In the genomic region with DNA sequence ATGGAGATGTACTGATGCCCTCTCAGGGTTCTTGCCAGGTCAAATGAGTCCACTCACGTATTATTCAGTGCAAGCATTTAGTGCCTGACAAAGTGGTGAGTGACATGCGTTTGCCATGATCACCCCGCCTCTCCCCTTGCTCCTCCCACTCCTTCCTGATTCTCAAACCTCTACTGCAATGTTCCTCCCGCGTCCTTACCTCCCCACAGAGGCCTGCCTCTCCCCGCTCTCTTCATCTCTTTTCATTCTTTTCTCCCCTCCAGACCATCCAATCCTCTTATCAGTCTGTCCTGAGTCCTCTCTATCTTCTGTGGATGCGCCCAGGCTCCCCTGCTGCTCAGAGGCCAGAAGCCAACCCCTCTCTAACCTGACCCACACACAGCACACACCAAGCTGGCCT, we compare ENCODE assay signal across 1 cellular context.
TF ChIP-seq lines count a peak whose summit lies in the region.

No MANE protein-coding gene starts in this region.

TF ChIP-seq in K562, 482 proteins besides CTCF, POLR2A, EP300 and RAD21 (continued from another document and continues in another):
- no peak for TF ChIP-seq ZBTB43 (CRISPR knock-in tag; IDR thresholded peaks at IDR 0.05)
- TF ChIP-seq, protein P1, sequence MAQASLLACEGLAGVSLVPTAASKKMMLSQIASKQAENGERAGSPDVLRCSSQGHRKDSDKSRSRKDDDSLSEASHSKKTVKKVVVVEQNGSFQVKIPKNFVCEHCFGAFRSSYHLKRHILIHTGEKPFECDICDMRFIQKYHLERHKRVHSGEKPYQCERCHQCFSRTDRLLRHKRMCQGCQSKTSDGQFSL (CRISPR knock-in tag; IDR thresholded peaks at IDR 0.05): no peak
- TF ChIP-seq, protein P1 (tag; IDR thresholded peaks at IDR 0.05): no peak
- peak; percentile 53 for TF ChIP-seq CBFA2T2 (conservative IDR thresholded peaks at IDR 0.05)
- no peak for TF ChIP-seq ZNF324 (CRISPR knock-in tag; IDR thresholded peaks at IDR 0.05)
- TF ChIP-seq CBX3 (IDR thresholded peaks at IDR 0.05; ENCODE audit: borderline replicate concordance in 1 of 2, low read length in 2 of 2): no peak
- peak; percentile 61 for TF ChIP-seq POLR2B (IDR thresholded peaks at IDR 0.05; ENCODE audit: low read depth, partially characterized antibody)
- TF ChIP-seq GABPB1 (CRISPR knock-in tag; IDR thresholded peaks at IDR 0.05): no peak
- peak; percentile 96 for TF ChIP-seq PKNOX1 (IDR thresholded peaks at IDR 0.05)
- TF ChIP-seq XRCC3 (IDR thresholded peaks at IDR 0.05): no peak
- TF ChIP-seq, protein P2, sequence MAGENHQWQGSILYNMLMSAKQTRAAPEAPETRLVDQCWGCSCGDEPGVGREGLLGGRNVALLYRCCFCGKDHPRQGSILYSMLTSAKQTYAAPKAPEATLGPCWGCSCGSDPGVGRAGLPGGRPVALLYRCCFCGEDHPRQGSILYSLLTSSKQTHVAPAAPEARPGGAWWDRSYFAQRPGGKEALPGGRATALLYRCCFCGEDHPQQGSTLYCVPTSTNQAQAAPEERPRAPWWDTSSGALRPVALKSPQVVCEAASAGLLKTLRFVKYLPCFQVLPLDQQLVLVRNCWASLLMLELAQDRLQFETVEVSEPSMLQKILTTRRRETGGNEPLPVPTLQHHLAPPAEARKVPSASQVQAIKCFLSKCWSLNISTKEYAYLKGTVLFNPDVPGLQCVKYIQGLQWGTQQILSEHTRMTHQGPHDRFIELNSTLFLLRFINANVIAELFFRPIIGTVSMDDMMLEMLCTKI (IDR thresholded peaks at IDR 0.05; ENCODE audit: partially characterized antibody): no peak
- TF ChIP-seq FOXM1 (IDR thresholded peaks at IDR 0.05; ENCODE audit: low read depth): no peak
- TF ChIP-seq FOXM1 (CRISPR knock-in tag; IDR thresholded peaks at IDR 0.05; ENCODE audit: low read depth): no peak
- no peak for TF ChIP-seq JUN (IDR thresholded peaks at IDR 0.05; ENCODE audit: borderline replicate concordance, low read depth, low read length)
- TF ChIP-seq JUN (CRISPR knock-in tag; IDR thresholded peaks at IDR 0.05; ENCODE audit: borderline replicate concordance): no peak
- no peak for TF ChIP-seq ZNF143 (CRISPR knock-in tag; IDR thresholded peaks at IDR 0.05)
- TF ChIP-seq ERF (CRISPR knock-in tag; IDR thresholded peaks at IDR 0.05): no peak
- no peak for TF ChIP-seq FOXJ2 (tag; IDR thresholded peaks at IDR 0.05)
- TF ChIP-seq HDAC1 (IDR thresholded peaks at IDR 0.05): peak in 1 of 2 experiments; percentile 43; a peak in 2 of 4 replicates
- TF ChIP-seq, protein P3, sequence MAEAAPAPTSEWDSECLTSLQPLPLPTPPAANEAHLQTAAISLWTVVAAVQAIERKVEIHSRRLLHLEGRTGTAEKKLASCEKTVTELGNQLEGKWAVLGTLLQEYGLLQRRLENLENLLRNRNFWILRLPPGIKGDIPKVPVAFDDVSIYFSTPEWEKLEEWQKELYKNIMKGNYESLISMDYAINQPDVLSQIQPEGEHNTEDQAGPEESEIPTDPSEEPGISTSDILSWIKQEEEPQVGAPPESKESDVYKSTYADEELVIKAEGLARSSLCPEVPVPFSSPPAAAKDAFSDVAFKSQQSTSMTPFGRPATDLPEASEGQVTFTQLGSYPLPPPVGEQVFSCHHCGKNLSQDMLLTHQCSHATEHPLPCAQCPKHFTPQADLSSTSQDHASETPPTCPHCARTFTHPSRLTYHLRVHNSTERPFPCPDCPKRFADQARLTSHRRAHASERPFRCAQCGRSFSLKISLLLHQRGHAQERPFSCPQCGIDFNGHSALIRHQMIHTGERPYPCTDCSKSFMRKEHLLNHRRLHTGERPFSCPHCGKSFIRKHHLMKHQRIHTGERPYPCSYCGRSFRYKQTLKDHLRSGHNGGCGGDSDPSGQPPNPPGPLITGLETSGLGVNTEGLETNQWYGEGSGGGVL (CRISPR knock-in tag; IDR thresholded peaks at IDR 0.05): no peak
- peak; percentile 92 for TF ChIP-seq HDGF (IDR thresholded peaks at IDR 0.05)
- no peak for TF ChIP-seq NFATC3 (IDR thresholded peaks at IDR 0.05)
- no peak for TF ChIP-seq FOXA1 (IDR thresholded peaks at IDR 0.05; ENCODE audit: borderline replicate concordance)
- no peak for TF ChIP-seq KLF1 (tag; IDR thresholded peaks at IDR 0.05)
- TF ChIP-seq RNF219 (CRISPR knock-in tag; IDR thresholded peaks at IDR 0.05): no peak
- no peak for TF ChIP-seq HMG20A (CRISPR knock-in tag; conservative IDR thresholded peaks at IDR 0.05)
- TF ChIP-seq HMGN3 (IDR thresholded peaks at IDR 0.05; ENCODE audit: borderline replicate concordance, extremely low read depth, insufficient read length, low read depth, low read length): no peak
- TF ChIP-seq CREB1 (IDR thresholded peaks at IDR 0.05): no peak
- TF ChIP-seq CREB1 (CRISPR knock-in tag; IDR thresholded peaks at IDR 0.05): no peak
- no peak for TF ChIP-seq TSC22D4 (tag; IDR thresholded peaks at IDR 0.05)
- TF ChIP-seq NEUROD1 (IDR thresholded peaks at IDR 0.05; ENCODE audit: borderline replicate concordance, low read depth, low read length, partially characterized antibody): no peak
- no peak for TF ChIP-seq NUFIP1 (IDR thresholded peaks at IDR 0.05; ENCODE audit: partially characterized antibody)
- TF ChIP-seq ETV1 (tag; conservative IDR thresholded peaks at IDR 0.05; ENCODE audit: low read depth): no peak
- TF ChIP-seq POLR2AphosphoS5 (IDR thresholded peaks at IDR 0.05; ENCODE audit: control insufficient read depth, insufficient read depth, low read depth, low read length): peak; percentile 47
- peak; percentile 81 for TF ChIP-seq OTX1 (CRISPR knock-in tag; IDR thresholded peaks at IDR 0.05)
- no peak; the same call in 1 of the 2 replicates for TF ChIP-seq ARID1B (IDR thresholded peaks at IDR 0.05)
- TF ChIP-seq ZSCAN29 (IDR thresholded peaks at IDR 0.05): no peak
- TF ChIP-seq KDM2B (CRISPR knock-in tag; IDR thresholded peaks at IDR 0.05): no peak
- no peak for TF ChIP-seq NR3C1 (CRISPR knock-in tag; IDR thresholded peaks at IDR 0.05)
- TF ChIP-seq ZNF512 (tag; IDR thresholded peaks at IDR 0.05): no peak
- no peak for TF ChIP-seq NR4A1 (CRISPR knock-in tag; IDR thresholded peaks at IDR 0.05)
- TF ChIP-seq NR4A1 (tag; IDR thresholded peaks at IDR 0.05): no peak
- TF ChIP-seq NCOR1 (IDR thresholded peaks at IDR 0.05): no peak; the same call in 1 of the 2 replicates
- no peak for TF ChIP-seq MYNN (IDR thresholded peaks at IDR 0.05)
- TF ChIP-seq MYNN (CRISPR knock-in tag; IDR thresholded peaks at IDR 0.05): no peak
- no peak for TF ChIP-seq RBM34 (IDR thresholded peaks at IDR 0.05; ENCODE audit: borderline replicate concordance, insufficient read depth, low read length)
- no peak for TF ChIP-seq TAF9B (IDR thresholded peaks at IDR 0.05; ENCODE audit: partially characterized antibody)
- no peak for TF ChIP-seq ETV6 (IDR thresholded peaks at IDR 0.05; ENCODE audit: borderline replicate concordance in 1 of 2, low read depth in 2 of 2, low read length in 1 of 2)
- no peak for TF ChIP-seq ETV6 (CRISPR knock-in tag; IDR thresholded peaks at IDR 0.05; ENCODE audit: borderline replicate concordance)
- no peak for TF ChIP-seq TAF15 (IDR thresholded peaks at IDR 0.05; ENCODE audit: low read depth, low read length)
- no peak for TF ChIP-seq CHD2 (IDR thresholded peaks at IDR 0.05; ENCODE audit: low read depth, low read length)
- TF ChIP-seq NFIC (IDR thresholded peaks at IDR 0.05): no peak
- no peak for TF ChIP-seq LCOR (CRISPR knock-in tag; IDR thresholded peaks at IDR 0.05)
- no peak for TF ChIP-seq ETS1 (conservative IDR thresholded peaks at IDR 0.05; ENCODE audit: control insufficient read depth, low read depth, low read length)
- TF ChIP-seq EWSR1 (IDR thresholded peaks at IDR 0.05; ENCODE audit: borderline replicate concordance, low read depth, partially characterized antibody): no peak
- TF ChIP-seq ZNF778 (CRISPR knock-in tag; IDR thresholded peaks at IDR 0.05): no peak
- no peak for TF ChIP-seq TAF7 (tag; IDR thresholded peaks at IDR 0.05)
- TF ChIP-seq ADNP (tag; IDR thresholded peaks at IDR 0.05): no peak
- TF ChIP-seq SOX6 (IDR thresholded peaks at IDR 0.05): no peak
- TF ChIP-seq EGR1 (conservative IDR thresholded peaks at IDR 0.05): 0 out of 2 replicates have a peak, but pooled peaks have one; percentile 22
- TF ChIP-seq SRF (CRISPR knock-in tag; IDR thresholded peaks at IDR 0.05): no peak
- peak; percentile 30; the same call in 1 of the 2 replicates for TF ChIP-seq TAL1 (IDR thresholded peaks at IDR 0.05)
- TF ChIP-seq TCFL5 (CRISPR knock-in tag; conservative IDR thresholded peaks at IDR 0.05): no peak
- no peak for TF ChIP-seq ZKSCAN3 (CRISPR knock-in tag; IDR thresholded peaks at IDR 0.05)
